21 cellular contexts compared by ENCODE assay signal in genomic region chr18:2874765-2875164, GRCh38. TPM values are rescaled to one million over a fixed set of nuclear protein-coding genes. Genes with fewer than 3 reads are reported as not detected.
DNase-seq lines count a peak whose midpoint lies in the region; ATAC-seq, FAIRE-seq and TF ChIP-seq lines count a peak whose summit lies in the region.
"Had no signal": no experiment of that assay in that cellular context is flagged by ENCODE, and none has a peak within 500 bp of the region (broad histone marks: within the 10 kb centered on the region; RNA-seq: fewer than 3 reads in every experiment).

No MANE protein-coding gene starts in this region.

- H3K27ac ChIP-seq in GM23248 (peak overlapping the region; percentile 94), K562 (ENCODE audit: extremely low read depth, low read depth, low read length) (no peak overlapping the region), smooth muscle cell (ENCODE audit: low read depth) (peak overlapping the region; percentile 50)
- H3K27ac ChIP-seq: upper lobe of left lung had no signal

- no peak for TF ChIP-seq EP300 in K562 (IDR thresholded peaks at IDR 0.05; ENCODE audit: low read length)

- in situ Hi-C loops in GM23248 (cut with MboI): no loop called here
- in situ Hi-C loops in K562 (cut with MboI): no loop called here

- H3K36me3 Mint-ChIP-seq in stimulated activated naive B cell treated with anti-CD40 and anti-IgM and Interleukin-4, amounts not matched to agents 10 μg/mL and 1 μg/mL and 100 μg/mL, for 72 hours: peaks cover 11 to 26% of the 10 kb centered on the region in 2 donors
- H3K36me3 Mint-ChIP-seq: activated naive CD8-positive, alpha-beta T cell; naive B cell had no signal

- intact Hi-C loops in K562 (cut with micrococcal nuclease): no loop called here
- intact Hi-C loops in left cardiac atrium (cut with DNase I): no loop called here

- no peak for TF ChIP-seq RAD21 in K562 (CRISPR knock-in tag; conservative IDR thresholded peaks at IDR 0.05 in 1 of 2, IDR thresholded peaks at IDR 0.05 in 1 of 2)

- H3K4me3 ChIP-seq in GM23248 (peak overlapping the region; percentile 60), K562 (no peak overlapping the region), smooth muscle cell (no peak overlapping the region)
- H3K4me3 ChIP-seq: MG63, upper lobe of left lung had no signal

- H3K36me3 ChIP-seq in GM23248 (ENCODE audit: low read depth): no peaks in the 10 kb centered on the region
- H3K36me3 ChIP-seq in K562 (ENCODE audit: control insufficient read depth, insufficient read depth, low read length): no peaks in the 10 kb centered on the region
- no peaks in the 10 kb centered on the region for H3K36me3 ChIP-seq in smooth muscle cell (ENCODE audit: low read depth)
- H3K36me3 ChIP-seq: MG63, upper lobe of left lung had no signal

- H3K27ac Mint-ChIP-seq in stimulated activated naive B cell treated with anti-CD40 and anti-IgM and Interleukin-4, amounts not matched to agents 10 μg/mL and 1 μg/mL and 100 μg/mL, for 72 hours: no peak overlapping the region
- H3K27ac Mint-ChIP-seq: activated CD8-positive, alpha-beta T cell treated with anti-CD3 and anti-CD28 coated beads for 36 hours; activated naive CD8-positive, alpha-beta T cell; B cell had no signal

- BruUV-seq in K562 (replicated peaks; lab: Mats Ljungman, UMichigan): no TSS peak

- POLR2A ChIA-PET in K562 (lab: Yijun Ruan, JAX): interaction anchor here (1.5 to 2.5 kb wide), 2 partner anchors 10 to 20 kb away, joined by 3 to 8 read pairs; no protein-coding TSS in a partner anchor

- H3K27me3 Mint-ChIP-seq in stimulated activated naive B cell treated with anti-CD40 and anti-IgM and Interleukin-4, amounts not matched to agents 10 μg/mL and 1 μg/mL and 100 μg/mL, for 72 hours: peaks cover 0 to 3% of the 10 kb centered on the region in 2 donors
- H3K27me3 Mint-ChIP-seq: activated CD8-positive, alpha-beta T cell treated with anti-CD3 and anti-CD28 coated beads for 36 hours; activated naive CD8-positive, alpha-beta T cell had no signal

- H3K9ac ChIP-seq in GM23248: peak overlapping the region; percentile 83
- no peak overlapping the region for H3K9ac ChIP-seq in K562 (ENCODE audit: insufficient read depth in 1 of 2, low read depth in 2 of 2, low read length in 2 of 2)
- H3K9ac ChIP-seq in smooth muscle cell (ENCODE audit: low read depth): no peak overlapping the region

- H3K9me3 ChIP-seq in GM23248 (ENCODE audit: low read depth) (no peaks in the 10 kb centered on the region), K562 (replicated peaks; ENCODE audit: control insufficient read depth, insufficient read depth, low read depth, low read length) (no peaks in the 10 kb centered on the region), smooth muscle cell (replicated peaks; ENCODE audit: low read depth) (no peaks in the 10 kb centered on the region)
- H3K9me3 ChIP-seq: MG63, upper lobe of left lung had no signal

- H3K4me2 ChIP-seq in GM23248 (ENCODE audit: unreplicated experiment) (peak overlapping the region; percentile 79), K562 (ENCODE audit: insufficient read depth, low read length) (no peak overlapping the region), smooth muscle cell (no peak overlapping the region)

- no peak for FAIRE-seq in K562 (lab: Jason Lieb, UNC)
- FAIRE-seq: frontal cortex had no signal

- TF ChIP-seq POLR2A in K562 (conservative IDR thresholded peaks at IDR 0.05): no peak

- H4K20me1 ChIP-seq in GM23248 (ENCODE audit: insufficient read depth): no peaks in the 10 kb centered on the region
- H4K20me1 ChIP-seq in K562 (replicated peaks; ENCODE audit: control insufficient read depth, insufficient read depth, low read length): no peaks in the 10 kb centered on the region
- H4K20me1 ChIP-seq in smooth muscle cell (ENCODE audit: low read depth): no peaks in the 10 kb centered on the region

- CTCF ChIA-PET in K562 (lab: Yijun Ruan, JAX; ENCODE audit: low intra/inter-chr PET ratio): no interaction called here

- no peaks in the 10 kb centered on the region for H3K79me2 ChIP-seq in GM23248 (ENCODE audit: insufficient read depth)
- H3K79me2 ChIP-seq in K562 (ENCODE audit: control insufficient read depth, insufficient read depth, low read length): no peaks in the 10 kb centered on the region
- no peaks in the 10 kb centered on the region for H3K79me2 ChIP-seq in smooth muscle cell (ENCODE audit: low read depth)

- H2AFZ ChIP-seq in GM23248 (peak overlapping the region; percentile 78), K562 (ENCODE audit: low read depth, low read length) (peak overlapping the region; percentile 61), smooth muscle cell (ENCODE audit: low read depth) (no peak overlapping the region)

- DNase-seq in GM23248 (peak; percentile 45), K562 (ENCODE audit: extremely low read depth in 1 of 4, low spot score in 3 of 4) (no peak), left cardiac atrium (no peak), smooth muscle cell (lab: John Stamatoyannopoulos, UW; ENCODE audit: unreplicated experiment) (no peak), HuH-7 (ENCODE audit: low spot score) (no peak), mucosa of gallbladder (ENCODE audit: low spot score) (no peak)
- DNase-seq in NK-92 treated with Interleukin-12 subunit alpha and Interleukin-12 subunit beta, amount 100 ng/mL, for 24 hours (lab: John Stamatoyannopoulos, UW): no peak
- DNase-seq in stimulated activated naive B cell treated with anti-CD40 and anti-IgM and Interleukin-4, amounts not matched to agents 10 μg/mL and 1 μg/mL and 100 μg/mL, for 72 hours: no peak
- DNase-seq: activated CD8-positive, alpha-beta T cell treated with anti-CD3 and anti-CD28 coated beads for 36 hours; dorsolateral prefrontal cortex; naive B cell; NCI-H1436; NCI-H524; stimulated activated naive CD4-positive, alpha-beta T cell; SW 1271 had no signal

- H3K9me3 Mint-ChIP-seq in stimulated activated naive B cell treated with anti-CD40 and anti-IgM and Interleukin-4, amounts not matched to agents 10 μg/mL and 1 μg/mL and 100 μg/mL, for 72 hours: no peaks in the 10 kb centered on the region
- H3K9me3 Mint-ChIP-seq: activated CD8-positive, alpha-beta T cell treated with anti-CD3 and anti-CD28 coated beads for 36 hours; naive B cell had no signal

- H3K4me1 ChIP-seq in GM23248 (ENCODE audit: insufficient read depth): peaks cover 18% of the 10 kb centered on the region
- H3K4me1 ChIP-seq in K562 (replicated peaks in 1 of 2; ENCODE audit: control insufficient read depth in 2 of 2, insufficient read depth in 2 of 2, low read length in 2 of 2): peaks cover 0 to 5% of the 10 kb centered on the region in 2 experiments; a peak in 2 of 5 replicates
- H3K4me1 ChIP-seq in smooth muscle cell (ENCODE audit: low read depth): no peaks in the 10 kb centered on the region
- H3K4me1 ChIP-seq: upper lobe of left lung had no signal

- no peaks in the 10 kb centered on the region for H3K9me2 ChIP-seq in GM23248 (ENCODE audit: insufficient read depth)

- TF ChIP-seq CTCF in K562 (IDR thresholded peaks at IDR 0.05 in 2 of 3, conservative IDR thresholded peaks at IDR 0.05 in 1 of 3; ENCODE audit: insufficient read depth in 2 of 3, low read depth in 1 of 3, low read length in 3 of 3): no peak
- no peak for TF ChIP-seq CTCF in smooth muscle cell (IDR thresholded peaks at IDR 0.05; ENCODE audit: borderline replicate concordance, insufficient read depth, poor library complexity, severe bottlenecking)

- no peaks in the 10 kb centered on the region for H3K9me1 ChIP-seq in K562 (ENCODE audit: control insufficient read depth, insufficient read depth, low read length)

- WGBS in GM23248 (ENCODE audit: low coverage in 1 of 2, low lambda C conversion rate in 2 of 2, missing lambda C conversion rate in 2 of 2), 2 experiments: 16 to 18% methylated on average over 7 of the region's 7 CpGs
- 31% methylated on average over 7 of the region's 7 CpGs for WGBS in K562 (ENCODE audit: insufficient coverage, low coverage, missing lambda C conversion rate)
- 91% methylated on average over 7 of the region's 7 CpGs for WGBS in smooth muscle cell (ENCODE audit: low lambda C conversion rate)

- no peak overlapping the region for H3K4me3 Mint-ChIP-seq in stimulated activated naive B cell treated with anti-CD40 and anti-IgM and Interleukin-4, amounts not matched to agents 10 μg/mL and 1 μg/mL and 100 μg/mL, for 72 hours
- H3K4me3 Mint-ChIP-seq: activated CD8-positive, alpha-beta T cell treated with anti-CD3 and anti-CD28 coated beads for 36 hours; activated naive CD8-positive, alpha-beta T cell; B cell; naive B cell had no signal

- H3F3A ChIP-seq in GM23248 (ENCODE audit: insufficient read depth): peaks cover 10% of the 10 kb centered on the region
- H3F3A ChIP-seq in smooth muscle cell (ENCODE audit: low read depth): no peaks in the 10 kb centered on the region

- H3K27me3 ChIP-seq in GM23248 (replicated peaks; ENCODE audit: insufficient read depth) (no peaks in the 10 kb centered on the region), K562 (ENCODE audit: control insufficient read depth in 2 of 2, insufficient read depth in 2 of 2, low read length in 2 of 2) (peaks cover 9 to 16% of the 10 kb centered on the region in 2 experiments), smooth muscle cell (ENCODE audit: low read depth) (no peaks in the 10 kb centered on the region)
- H3K27me3 ChIP-seq: MG63, upper lobe of left lung had no signal

- ATAC-seq in K562: no peak; the same call in 2 of the 3 replicates
- peak; percentile 12 to 15 for ATAC-seq in left cardiac atrium
- no peak for ATAC-seq in stimulated activated naive B cell treated with anti-CD40 and anti-IgM and Interleukin-4, amounts not matched to agents 10 μg/mL and 1 μg/mL and 100 μg/mL, for 72 hours (replicated peaks)
- ATAC-seq: activated CD4-positive, CD25-positive, alpha-beta regulatory T cell treated with anti-CD3 and anti-CD28 coated beads, Interleukin-2, amount 50 U/mL, for 24 hours; activated CD8-positive, alpha-beta T cell treated with anti-CD3 and anti-CD28 coated beads for 36 hours had no signal

- no peaks in the 10 kb centered on the region for H3K4me1 Mint-ChIP-seq in stimulated activated naive B cell treated with anti-CD40 and anti-IgM and Interleukin-4, amounts not matched to agents 10 μg/mL and 1 μg/mL and 100 μg/mL, for 72 hours
- H3K4me1 Mint-ChIP-seq: B cell, naive B cell had no signal

RNA-seq across cellular contexts. Expression of gene EMILIN2, which starts 28.0 kb away (rescaled TPM):
- total RNA-seq in GM23248 (2014; rRNA removed; shearing (Covaris generic)): 23.9 and 30.2 TPM in 2 replicates
- 6.5 and 9.0 TPM in 2 replicates for polyA plus RNA-seq in GM23248 (2016; fragmentation: Nextera tagmentation; extraction: Ambion mirVana)
- total RNA-seq in K562 (2011; cell fraction: chromatin; rRNA removed; ENCODE audit: low replicate concordance): 0.76 and 1.1 TPM in 2 replicates
- 0.79 and 0.83 TPM in 2 replicates for total RNA-seq in K562 (2011; cell fraction: nucleolus; rRNA removed)
- 0.69 and 0.88 TPM in 2 replicates for total RNA-seq in K562 (2011; cell fraction: nucleoplasm; rRNA removed)
- total RNA-seq in K562 (2014; rRNA removed): 0.32 and 0.37 TPM in 2 replicates
- 0.11 and 0.16 TPM in 2 replicates for total RNA-seq in K562 (2014; rRNA removed; fragmentation: Illumina TruSeq; extraction: Trizol)
- 0.07 and 0.11 TPM in 2 replicates for total RNA-seq in K562 (2015; rRNA removed; fragmentation: Illumina TruSeq; extraction: Trizol)
- total RNA-seq in K562 (2021): 0.34 and 0.40 TPM in 2 replicates
- polyA plus RNA-seq in K562 (2011; rRNA removed): 0.25 and 0.35 TPM in 2 replicates
- polyA plus RNA-seq in K562 (2011; cell fraction: cytosol; rRNA removed): 0.44 and 0.69 TPM in 2 replicates
- 0.43 and 0.48 TPM in 2 replicates for polyA plus RNA-seq in K562 (2011; cell fraction: nucleus; rRNA removed)
- 0.21 and 0.26 TPM in 2 replicates for polyA plus RNA-seq in K562 (2012)
- polyA plus RNA-seq in K562 (2014; fragmentation: Illumina TruSeq; extraction: Trizol): 0.19 and 0.24 TPM in 2 replicates
- polyA plus RNA-seq in K562 (2014; fragmentation: Nextera tagmentation; extraction: Ambion mirVana): under 1 TPM; 0.01 to 0.03 TPM
- 0.20 and 0.40 TPM in 2 replicates for polyA plus RNA-seq in K562 (2014; rRNA removed)
- polyA minus RNA-seq in K562 (2011; rRNA and poly(A)+ RNA removed): 0.63 and 1.0 TPM in 2 replicates
- 0.38 and 0.91 TPM in 2 replicates for polyA minus RNA-seq in K562 (2011; cell fraction: cytosol; rRNA and poly(A)+ RNA removed)
- 0.13 and 0.78 TPM in 2 replicates for polyA minus RNA-seq in K562 (2011; cell fraction: nucleus; rRNA and poly(A)+ RNA removed)
- total RNA-seq in left cardiac atrium: 10 to 100 TPM; 12.2 to 17.8 TPM
- 6.5 and 14.7 TPM in 2 replicates for total RNA-seq in smooth muscle cell
- polyA plus RNA-seq in smooth muscle cell: 22.9 and 27.3 TPM in 2 replicates
- total RNA-seq in mucosa of gallbladder: 15.4 TPM

Comparison
In these comparisons a context has a peak if more than half of its experiments do, and no peak if none do; other contexts are left out.
1. ATAC-seq: peak in left cardiac atrium (2 of 2); none in K562 (single experiment) and stimulated activated naive B cell treated with anti-CD40 and anti-IgM and Interleukin-4, amounts not matched to agents 10 μg/mL and 1 μg/mL and 100 μg/mL, for 72 hours (0 of 2).